In genomic region chrX:118115948-118116307, GRCh38 we compare ENCODE assay signal across 9 cellular contexts. TPM values are rescaled to one million over a fixed set of nuclear protein-coding genes. Genes with fewer than 3 reads are reported as not detected.
A peak's percentile ranks its signal among the peaks of the same experiment; 100 is the strongest.
DNase-seq lines count a peak whose midpoint lies in the region; ATAC-seq and TF ChIP-seq lines count a peak whose summit lies in the region.
"Had no signal": no experiment of that assay in that cellular context is flagged by ENCODE, and none has a peak within 500 bp of the region (broad histone marks: within the 10 kb centered on the region; RNA-seq: fewer than 3 reads in every experiment).

No MANE protein-coding gene starts in this region.

- POLR2A ChIA-PET in CD4-positive, alpha-beta memory T cell (lab: Charles Lee; ENCODE audit: partially characterized antibody) = no interaction called here

- H3K36me3 Mint-ChIP-seq in CD4-positive, alpha-beta memory T cell = no peaks in the 10 kb centered on the region
- H3K36me3 Mint-ChIP-seq in endothelial cell (ENCODE audit: low read depth, unreplicated experiment) = no peaks in the 10 kb centered on the region
- peaks cover 6% of the 10 kb centered on the region for H3K36me3 Mint-ChIP-seq in natural killer cell treated with Interleukin-12 subunit alpha and Interleukin-12 subunit beta and Interleukin-15 and Interleukin-18, amount 100 ng/mL, for 72 hours

- no peak overlapping the region for H3K27ac ChIP-seq in CD4-positive, alpha-beta memory T cell (ENCODE audit: low read depth, low read length)
- H3K27ac ChIP-seq: VCaP had no signal

- H3K4me1 ChIP-seq in CD4-positive, alpha-beta memory T cell (ENCODE audit: insufficient read depth, low read length) = no peaks in the 10 kb centered on the region

- no peaks in the 10 kb centered on the region for H3K9me3 ChIP-seq in CD4-positive, alpha-beta memory T cell (ENCODE audit: control insufficient read depth in 1 of 2, low read length in 2 of 2)

- peaks cover 0 to under 1% (median 0%) of the 10 kb centered on the region in 8 donors for H3K9me3 Mint-ChIP-seq in CD4-positive, alpha-beta memory T cell
- H3K9me3 Mint-ChIP-seq in endothelial cell (ENCODE audit: unreplicated experiment) = no peaks in the 10 kb centered on the region
- H3K9me3 Mint-ChIP-seq in natural killer cell treated with Interleukin-12 subunit alpha and Interleukin-12 subunit beta and Interleukin-15 and Interleukin-18, amount 100 ng/mL, for 72 hours = no peaks in the 10 kb centered on the region

- no peak for TF ChIP-seq CTCF in endothelial cell (IDR thresholded peaks at IDR 0.05; ENCODE audit: unreplicated experiment)

- no peaks in the 10 kb centered on the region for H3K36me3 ChIP-seq in CD4-positive, alpha-beta memory T cell (ENCODE audit: insufficient read depth, low read length)

- H3K27me3 ChIP-seq in CD4-positive, alpha-beta memory T cell (ENCODE audit: insufficient read depth, low read length) = no peaks in the 10 kb centered on the region

- peaks cover 9 to 13% of the 10 kb centered on the region in 2 donors for H3K27me3 Mint-ChIP-seq in CD4-positive, alpha-beta memory T cell
- H3K27me3 Mint-ChIP-seq in endothelial cell (ENCODE audit: unreplicated experiment) = no peaks in the 10 kb centered on the region
- peaks cover 16 to 25% of the 10 kb centered on the region in 2 donors for H3K27me3 Mint-ChIP-seq in natural killer cell treated with Interleukin-12 subunit alpha and Interleukin-12 subunit beta and Interleukin-15 and Interleukin-18, amount 100 ng/mL, for 72 hours

- intact Hi-C loops in CD4-positive, alpha-beta memory T cell (cut with micrococcal nuclease) = no loop called here

- no peak overlapping the region for H3K27ac Mint-ChIP-seq in CD4-positive, alpha-beta memory T cell
- no peak overlapping the region for H3K27ac Mint-ChIP-seq in endothelial cell (ENCODE audit: unreplicated experiment)
- H3K27ac Mint-ChIP-seq in natural killer cell treated with Interleukin-12 subunit alpha and Interleukin-12 subunit beta and Interleukin-15 and Interleukin-18, amount 100 ng/mL, for 72 hours = peak overlapping the region in 1 of 2 donors; percentile 42

- no peak for DNase-seq in CD4-positive, alpha-beta memory T cell
- peak; percentile 12 for DNase-seq in NCI-H146 treated with DMSO at 0.1 percent for 48 hours (lab: John Stamatoyannopoulos, UW; ENCODE audit: unreplicated experiment)
- DNase-seq in endothelial cell (ENCODE audit: low spot score) = no peak
- no peak for DNase-seq in natural killer cell treated with Interleukin-12 subunit alpha and Interleukin-12 subunit beta and Interleukin-15 and Interleukin-18, amount 100 ng/mL, for 72 hours (ENCODE audit: low spot score)
- DNase-seq in LoVo (ENCODE audit: low spot score) = no peak
- DNase-seq in activated effector memory CD4-positive, alpha-beta T cell treated with anti-CD3 and anti-CD28 coated beads, Interleukin-2, amount 50 U/mL, for 16 hours = no peak
- no peak for DNase-seq in SKM-1 treated with dmso at 0.1 percent for 144 hours (lab: John Stamatoyannopoulos, UW; ENCODE audit: unreplicated experiment)

- ATAC-seq in natural killer cell treated with Interleukin-12 subunit alpha and Interleukin-12 subunit beta and Interleukin-15 and Interleukin-18, amount 100 ng/mL, for 72 hours = no peak
- no peak for ATAC-seq in GM18870 (IDR thresholded peaks at IDR 0.05; ENCODE audit: unreplicated experiment)

- peaks cover 0 to 6% (median 5%) of the 10 kb centered on the region in 4 donors for H3K4me1 Mint-ChIP-seq in CD4-positive, alpha-beta memory T cell
- H3K4me1 Mint-ChIP-seq in endothelial cell (ENCODE audit: unreplicated experiment) = peaks cover 3% of the 10 kb centered on the region
- peaks cover 6 to 9% of the 10 kb centered on the region in 2 donors for H3K4me1 Mint-ChIP-seq in natural killer cell treated with Interleukin-12 subunit alpha and Interleukin-12 subunit beta and Interleukin-15 and Interleukin-18, amount 100 ng/mL, for 72 hours (ENCODE audit: low read depth in 2 of 2)

- H3K4me3 Mint-ChIP-seq in CD4-positive, alpha-beta memory T cell = peak overlapping the region in 7 of 8 donors; percentile 52 to 72 (median 62)
- peak overlapping the region; percentile 93 for H3K4me3 Mint-ChIP-seq in endothelial cell (ENCODE audit: unreplicated experiment)
- H3K4me3 Mint-ChIP-seq in natural killer cell treated with Interleukin-12 subunit alpha and Interleukin-12 subunit beta and Interleukin-15 and Interleukin-18, amount 100 ng/mL, for 72 hours = peak overlapping the region; percentile 82

- H3K4me3 ChIP-seq in CD4-positive, alpha-beta memory T cell (ENCODE audit: low read length in 2 of 2) = no peak overlapping the region

- CTCF ChIA-PET in CD4-positive, alpha-beta memory T cell (lab: Charles Lee; ENCODE audit: partially characterized antibody) = no interaction called here

RNA-seq across cellular contexts. Expression of gene KLHL13, which starts 0.7 kb away (rescaled TPM):
- under 1 TPM in 1 of 2 experiments, not detected in 1; 0.53 TPM for total RNA-seq in CD4-positive, alpha-beta memory T cell
- under 1 TPM in 1 of 2 donors, not detected in 1; 0.59 TPM for polyA plus RNA-seq in CD4-positive, alpha-beta memory T cell
- total RNA-seq in endothelial cell (ENCODE audit: unreplicated experiment) = 1.7 TPM
- total RNA-seq in natural killer cell treated with Interleukin-12 subunit alpha and Interleukin-12 subunit beta and Interleukin-15 and Interleukin-18, amount 100 ng/mL, for 72 hours = 1 to 10 TPM in 1 of 2 donors, under 1 TPM in 1; 0.86 to 1.0 TPM
